In genomic region chr10:62467509-62467908, GRCh38 we compare ENCODE assay signal across 24 cellular contexts.
DNase-seq lines count a peak whose midpoint lies in the region; TF ChIP-seq lines count a peak whose summit lies in the region.
"Had no signal": no experiment of that assay in that cellular context is flagged by ENCODE, and none has a peak within 500 bp of the region (broad histone marks: within the 10 kb centered on the region; RNA-seq: fewer than 3 reads in every experiment).

No MANE protein-coding gene starts in this region.

- in situ Hi-C loops in brain microvascular endothelial cell (cut with HindIII; ENCODE audit: low pct_ligation_motif_present, low sequenced_read_pairs), result no loop called here
- in situ Hi-C loops in GM13976 (cut with MboI; ENCODE audit: low sequenced_read_pairs, unreplicated experiment), result no loop called here

- H3K27me3 ChIP-seq in brain microvascular endothelial cell (replicated peaks), result no peaks in the 10 kb centered on the region
- H3K27me3 ChIP-seq: heart left ventricle, MG63, neutrophil had no signal

- DNase-seq in AG10803 (ENCODE audit: low read depth) (peak; percentile 23), HT1080 (ENCODE audit: low read depth) (peak; percentile 21), brain microvascular endothelial cell (peak; percentile 24), iris pigment epithelial cell (ENCODE audit: low read depth) (peak; percentile 45), GM13976 (ENCODE audit: low spot score) (no peak), NCI-H526 treated with DMSO at 0.1 percent for 48 hours (lab: John Stamatoyannopoulos, UW) (no peak), NCI-H187 (lab: John Stamatoyannopoulos, UW) (no peak)
- no peak for DNase-seq in activated CD4-positive, alpha-beta T cell treated with anti-CD3 and anti-CD28 coated beads for 1 hour
- DNase-seq: activated CD8-positive, alpha-beta T cell treated with anti-CD3 and anti-CD28 coated beads for 36 hours; activated effector memory CD4-positive, alpha-beta T cell treated with Interleukin-2 at 50 U/mL for 16 hours; activated naive CD8-positive, alpha-beta T cell treated with anti-CD3 and anti-CD28 coated beads, Interleukin-2, amount 50 U/mL, for 24 hours; C1 segment of cervical spinal cord; Calu3; cortex of kidney; endodermal cell; heart left ventricle; MG63; NCI-H1417 treated with DMSO at 0.1 percent for 48 hours; NCI-H510A treated with DMSO at 0.1 percent for 48 hours; psoas muscle; stimulated activated CD4-positive, alpha-beta T cell treated with anti-CD3 and anti-CD28 coated beads, Interleukin-1b, Interleukin-23, amount 100 ng/mL, for 48 hours; T-cell had no signal

- H3K4me3 ChIP-seq in AG10803 (ENCODE audit: low read length) (no peak overlapping the region), brain microvascular endothelial cell (ENCODE audit: low read depth, low read length) (no peak overlapping the region)
- H3K4me3 ChIP-seq: heart left ventricle, K562, MG63, psoas muscle had no signal

- TF ChIP-seq CTCF in AG10803 (conservative IDR thresholded peaks at IDR 0.05; ENCODE audit: low read length) (no peak), brain microvascular endothelial cell (IDR thresholded peaks at IDR 0.05; ENCODE audit: low read depth, low read length, missing control alignments) (no peak), GM13976 (IDR thresholded peaks at IDR 0.05; ENCODE audit: borderline replicate concordance, control extremely low read depth, extremely low read depth, insufficient read depth, missing control alignments) (no peak)

- H3K27ac ChIP-seq in brain microvascular endothelial cell, result no peak overlapping the region
- H3K27ac ChIP-seq: heart left ventricle, neutrophil, psoas muscle had no signal

- no peaks in the 10 kb centered on the region for H3K36me3 ChIP-seq in brain microvascular endothelial cell (replicated peaks)
- H3K36me3 ChIP-seq: heart left ventricle, MG63, neutrophil had no signal

Comparison
In these comparisons a context has a peak if more than half of its experiments do, and no peak if none do; other contexts are left out.
1. DNase-seq: peak in AG10803 (single experiment), HT1080 (single experiment), brain microvascular endothelial cell (single experiment) and iris pigment epithelial cell (single experiment); none in GM13976 (single experiment), NCI-H526 treated with DMSO at 0.1 percent for 48 hours (single experiment), activated CD4-positive, alpha-beta T cell treated with anti-CD3 and anti-CD28 coated beads for 1 hour (single experiment) and NCI-H187 (0 of 2).